Comparison of ENCODE assay signal across 9 cellular contexts in genomic region chr6:117483004-117483644, GRCh38. TPM values are rescaled to one million over a fixed set of nuclear protein-coding genes. Genes with fewer than 3 reads are reported as not detected.
DNase-seq lines count a peak whose midpoint lies in the region; ATAC-seq and TF ChIP-seq lines count a peak whose summit lies in the region.
"Had no signal": no experiment of that assay in that cellular context is flagged by ENCODE, and none has a peak within 500 bp of the region (broad histone marks: within the 10 kb centered on the region; RNA-seq: fewer than 3 reads in every experiment).

No MANE protein-coding gene starts in this region.

- H3K4me1 ChIP-seq in left lung: peaks cover 4 to 42% of the 10 kb centered on the region in 2 donors

- H3K9me3 ChIP-seq in CD4-positive, alpha-beta T cell (ENCODE audit: control insufficient read depth, low read length): no peaks in the 10 kb centered on the region
- H3K9me3 ChIP-seq in left lung: no peaks in the 10 kb centered on the region

- H3K9me3 Mint-ChIP-seq in CD4-positive, alpha-beta T cell: no peaks in the 10 kb centered on the region
- H3K9me3 Mint-ChIP-seq in T-cell: no peaks in the 10 kb centered on the region

- peak; percentile 5 for ATAC-seq in CD4-positive, alpha-beta T cell (ENCODE audit: poor library complexity)
- ATAC-seq in GM19035 (IDR thresholded peaks at IDR 0.05; ENCODE audit: unreplicated experiment) (peak; percentile 13), T-cell (replicated peaks in 1 of 4) (no peak), left lung (peak; percentile 59)

- H3K27ac ChIP-seq in CD4-positive, alpha-beta T cell (ENCODE audit: low read depth, low read length): no peak overlapping the region
- H3K27ac ChIP-seq in coronary artery (peak overlapping the region; percentile 85 to 86), left lung (peak overlapping the region; percentile 82 to 91)

- H3K27ac Mint-ChIP-seq in CD4-positive, alpha-beta T cell: no peak overlapping the region
- H3K27ac Mint-ChIP-seq in T-cell: peak overlapping the region in 1 of 2 donors; percentile 41

- peak overlapping the region; percentile 72 for H3K4me3 ChIP-seq in coronary artery
- H3K4me3 ChIP-seq in left lung: peak overlapping the region; percentile 57 to 62

- peaks cover 32% of the 10 kb centered on the region for H3K27me3 ChIP-seq in CD4-positive, alpha-beta T cell (ENCODE audit: control insufficient read depth, insufficient read depth, low read length)
- peaks cover 0 to 47% of the 10 kb centered on the region in 2 donors for H3K27me3 ChIP-seq in left lung

- peak in 1 of 10 experiments; percentile 33 for DNase-seq in CD4-positive, alpha-beta T cell
- DNase-seq in HuH-7 (ENCODE audit: low spot score) (peak; percentile 37), T-cell (peak in 8 of 34 experiments; percentile 4 to 13 (median 6)), coronary artery (ENCODE audit: low spot score) (peak; percentile 82), left lung (peak; percentile 61 to 89), GF-D8 (lab: John Stamatoyannopoulos, UW) (no peak)
- DNase-seq in stimulated activated CD8-positive, alpha-beta memory T cell treated with anti-CD3 and anti-CD28 coated beads, Interleukin-4, amount 100 ng/mL, for 48 hours: peak; percentile 41

- POLR2A ChIA-PET in CD4-positive, alpha-beta T cell (lab: Charles Lee): interaction anchor here (1.5 to 2.8 kb wide), 3 partner anchors 11 to 119 kb away, joined by 4 to 15 read pairs (median 7); partner anchors contain the start of gene GOPC
- POLR2A ChIA-PET in T-cell (lab: Charles Lee): no interaction called here

- H3K36me3 ChIP-seq in left lung: no peaks in the 10 kb centered on the region

- no peaks in the 10 kb centered on the region for H3K36me3 Mint-ChIP-seq in CD4-positive, alpha-beta T cell (ENCODE audit: low read depth)
- H3K36me3 Mint-ChIP-seq in T-cell: peaks cover 2% of the 10 kb centered on the region

- intact Hi-C loops in CD4-positive, alpha-beta T cell (cut with DNase I, micrococcal nuclease): loop anchor here in 1 of 2 experiments (5.0 kb wide), 1 partner anchor 64 kb away; no protein-coding TSS in a partner anchor
- intact Hi-C loops in left lung (cut with DNase I): no loop called here

- CTCF ChIA-PET in CD4-positive, alpha-beta T cell (lab: Charles Lee): interaction anchor here (1.0 kb wide), 1 partner anchor 11 kb away, joined by 3 read pairs; no protein-coding TSS in a partner anchor
- CTCF ChIA-PET in T-cell (lab: Charles Lee): interaction anchor here in 1 of 2 donors (0.9 to 3.5 kb wide), 5 partner anchors 31 to 1083 kb away, joined by 3 to 14 read pairs (median 4); no protein-coding TSS in a partner anchor

- H3K4me1 Mint-ChIP-seq in CD4-positive, alpha-beta T cell (ENCODE audit: low read depth): peaks cover 19% of the 10 kb centered on the region
- H3K4me1 Mint-ChIP-seq in T-cell: peaks cover 17 to 19% (median 18%) of the 10 kb centered on the region in 3 donors

- H3K4me3 Mint-ChIP-seq in CD4-positive, alpha-beta T cell: peak overlapping the region; percentile 89
- peak overlapping the region; percentile 86 to 93 (median 86) for H3K4me3 Mint-ChIP-seq in T-cell

- TF ChIP-seq CTCF in CD4-positive, alpha-beta T cell (IDR thresholded peaks at IDR 0.05): no peak
- TF ChIP-seq CTCF in coronary artery (IDR thresholded peaks at IDR 0.05): no peak
- TF ChIP-seq CTCF in left lung (IDR thresholded peaks at IDR 0.05): no peak

- peaks cover 72% of the 10 kb centered on the region for H3K27me3 Mint-ChIP-seq in CD4-positive, alpha-beta T cell
- peaks cover 37 to 47% of the 10 kb centered on the region in 2 donors for H3K27me3 Mint-ChIP-seq in T-cell

RNA-seq across cellular contexts. Expression of gene DCBLD1, which starts 0.7 kb away (rescaled TPM):
- total RNA-seq in CD4-positive, alpha-beta T cell: 1 to 10 TPM; 1.3 to 1.4 TPM
- 1 to 10 TPM; 2.2 to 7.3 (median 4.2) TPM for total RNA-seq in T-cell
- total RNA-seq in left lung: 10 to 100 TPM; 20.8 to 55.8 TPM

RNA-seq across cellular contexts. Expression of gene ROS1, which starts 57.4 kb away (rescaled TPM):
- total RNA-seq in CD4-positive, alpha-beta T cell: not detected
- total RNA-seq in T-cell: under 1 TPM in 3 of 5 donors, not detected in 2; 0.03 to 0.07 (median 0.06) TPM
- total RNA-seq in left lung: 100 to 1,000 TPM in 1 of 2 donors, 10 to 100 TPM in 1; 80.2 to 305 TPM
- total RNA-seq: activated CD8-positive, alpha-beta memory T cell treated with anti-CD3 and anti-CD28 coated beads for 36 hours had no signal

Comparison
In these comparisons a context has a peak if more than half of its experiments do, and no peak if none do; other contexts are left out.
1. ATAC-seq: peak in CD4-positive, alpha-beta T cell (single experiment), GM19035 (single experiment) and left lung (single experiment); none in T-cell (0 of 4).
2. RNA of gene ROS1, which starts 57.4 kb away (total RNA-seq): 80.2 to 305 TPM in left lung; 0.03 to 0.07 TPM in T-cell and not detected in CD4-positive, alpha-beta T cell; every median in the first group is over 10 times any median in the second.